Comparison of ENCODE assay signal across 9 cellular contexts in the genomic region with DNA sequence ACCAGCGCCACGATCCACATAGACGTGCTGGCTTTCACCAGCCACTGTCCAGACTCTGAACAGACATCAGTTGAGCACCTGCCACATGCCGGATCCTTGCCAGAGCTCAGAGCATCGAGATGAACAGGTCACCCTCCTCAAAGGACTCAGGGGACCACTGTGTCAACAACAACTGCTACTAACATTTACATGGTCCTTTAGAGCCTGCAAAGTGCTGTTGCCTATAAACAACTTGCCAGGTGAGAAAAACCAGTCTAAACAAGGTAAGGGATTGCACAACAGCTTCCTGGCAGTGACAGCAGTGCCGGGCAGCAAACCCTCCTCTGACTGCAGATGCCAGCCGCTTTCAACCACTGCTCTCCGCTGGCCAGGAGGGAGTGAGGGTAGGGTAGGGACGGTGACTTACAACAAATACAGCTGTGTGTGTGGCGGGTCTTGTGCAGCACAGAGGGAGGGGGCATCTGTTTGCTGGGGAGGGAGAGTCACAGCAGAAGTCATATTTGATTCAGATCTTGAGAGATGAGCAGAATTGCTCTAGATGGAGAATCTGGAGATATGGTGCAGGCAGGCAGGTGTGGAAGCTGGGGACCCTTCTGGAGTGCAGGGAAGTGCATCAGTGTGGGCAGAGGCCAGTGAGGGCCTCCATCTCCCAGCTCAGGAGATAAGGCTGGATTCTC. TPM values are rescaled to one million over a fixed set of nuclear protein-coding genes. Genes with fewer than 3 reads are reported as not detected.
DNase-seq lines count a peak whose midpoint lies in the region; ATAC-seq, FAIRE-seq and TF ChIP-seq lines count a peak whose summit lies in the region.
"Had no signal": no experiment of that assay in that cellular context is flagged by ENCODE, and none has a peak within 500 bp of the region (broad histone marks: within the 10 kb centered on the region; RNA-seq: fewer than 3 reads in every experiment).

No MANE protein-coding gene starts in this region.

- H3K4me3 ChIP-seq in HEK293 (ENCODE audit: low read depth, low read length) (no peak overlapping the region), pancreas (no peak overlapping the region)

- POLR2A ChIA-PET in HEK293 (lab: Yijun Ruan, JAX), result interaction anchor here (0.6 to 1.0 kb wide), 2 partner anchors 14 to 23 kb away, joined by 3 to 7 read pairs; no protein-coding TSS in a partner anchor

- no peaks in the 10 kb centered on the region for H3K9me3 ChIP-seq in HEK293 (ENCODE audit: control insufficient read depth, insufficient read depth, low read depth, low read length)
- no peaks in the 10 kb centered on the region for H3K9me3 ChIP-seq in pancreas

- FAIRE-seq in pancreas (lab: Jason Lieb, UNC), result no peak

- peak; percentile 94 for DNase-seq in NCI-H345 (lab: John Stamatoyannopoulos, UW)
- peak; percentile 80 to 88 (median 83) for DNase-seq in pancreas
- no peak for DNase-seq in stimulated activated CD4-positive, alpha-beta T cell treated with anti-CD3 and anti-CD28 coated beads, Interleukin-15, amount 100 ng/mL, for 24 hours
- DNase-seq in effector CD4-positive, alpha-beta T cell, result no peak
- no peak for DNase-seq in HFFc6

- H3K27ac Mint-ChIP-seq in HFFc6, result no peak overlapping the region
- H3K27ac Mint-ChIP-seq: natural killer cell treated with Interleukin-12 subunit alpha and Interleukin-12 subunit beta and Interleukin-15 and Interleukin-18, amount 100 ng/mL, for 72 hours had no signal

- H3K27me3 Mint-ChIP-seq in HFFc6 (ENCODE audit: insufficient read depth), result peaks cover 17% of the 10 kb centered on the region
- H3K27me3 Mint-ChIP-seq: natural killer cell treated with Interleukin-12 subunit alpha and Interleukin-12 subunit beta and Interleukin-15 and Interleukin-18, amount 100 ng/mL, for 72 hours had no signal

- no peaks in the 10 kb centered on the region for H3K9me3 Mint-ChIP-seq in HFFc6
- H3K9me3 Mint-ChIP-seq: natural killer cell treated with Interleukin-12 subunit alpha and Interleukin-12 subunit beta and Interleukin-15 and Interleukin-18, amount 100 ng/mL, for 72 hours had no signal

- no peak overlapping the region for H3K4me3 Mint-ChIP-seq in HFFc6
- H3K4me3 Mint-ChIP-seq: natural killer cell treated with Interleukin-12 subunit alpha and Interleukin-12 subunit beta and Interleukin-15 and Interleukin-18, amount 100 ng/mL, for 72 hours had no signal

- H3K36me3 ChIP-seq in HEK293 (ENCODE audit: control insufficient read depth in 2 of 2, insufficient read depth in 1 of 2, low read length in 2 of 2) (peaks cover 0 to 7% of the 10 kb centered on the region in 2 experiments; a peak in 1 of 3 replicates), pancreas (no peaks in the 10 kb centered on the region)

- H3K27ac ChIP-seq in HEK293 (ENCODE audit: extremely low read depth, low read depth, low read length), result no peak overlapping the region
- peak overlapping the region in 3 of 4 donors; percentile 38 to 87 (median 86) for H3K27ac ChIP-seq in pancreas

- TF ChIP-seq CTCF in HEK293 (tag by site-specific recombination; IDR thresholded peaks at IDR 0.05) (no peak), pancreas (IDR thresholded peaks at IDR 0.05) (no peak), HFFc6 (IDR thresholded peaks at IDR 0.05) (no peak)

- H3K36me3 Mint-ChIP-seq in HFFc6 (ENCODE audit: low read depth), result no peaks in the 10 kb centered on the region
- H3K36me3 Mint-ChIP-seq: natural killer cell treated with Interleukin-12 subunit alpha and Interleukin-12 subunit beta and Interleukin-15 and Interleukin-18, amount 100 ng/mL, for 72 hours had no signal

- H3K4me1 ChIP-seq in HEK293 (ENCODE audit: control insufficient read depth, insufficient read depth, low read length) (no peaks in the 10 kb centered on the region), pancreas (peaks cover 0 to 31% (median 5%) of the 10 kb centered on the region in 3 donors)

- no peaks in the 10 kb centered on the region for H3K27me3 ChIP-seq in pancreas

- CTCF ChIA-PET in HEK293 (lab: Yijun Ruan, JAX), result interaction anchor here (0.6 to 0.7 kb wide), 4 partner anchors 30 to 202 kb away, joined by 3 to 6 read pairs (median 4); no protein-coding TSS in a partner anchor

- peaks cover 12% of the 10 kb centered on the region; the same call in 1 of the 2 replicates for H3K4me1 Mint-ChIP-seq in HFFc6 (ENCODE audit: low read depth)

- WGBS in pancreas, 2 donors, result 18 to 22% methylated on average over 10 of the region's 10 CpGs

- peak; percentile 92 for ATAC-seq in esophagus mucosa
- peak; percentile 91 to 96 (median 94) for ATAC-seq in pancreas
- no peak for ATAC-seq in GM21529 (IDR thresholded peaks at IDR 0.05; ENCODE audit: unreplicated experiment)

- intact Hi-C loops in pancreas (cut with DNase I), result no loop called here

TF ChIP-seq in HEK293, 187 proteins besides CTCF, POLR2A, EP300 and RAD21:
- TF ChIP-seq HIC1 (tag by site-specific recombination; IDR thresholded peaks at IDR 0.05) (no peak), ZNF398 (tag by site-specific recombination; IDR thresholded peaks at IDR 0.05) (0 out of 2 replicates have a peak, but pooled peaks have one; percentile 17), ZNF473 (tag by site-specific recombination; IDR thresholded peaks at IDR 0.05) (no peak), ZNF670 (tag by site-specific recombination; IDR thresholded peaks at IDR 0.05; ENCODE audit: low read depth) (no peak), ZNF140 (tag by site-specific recombination; IDR thresholded peaks at IDR 0.05) (peak; percentile 92), SP3 (tag by site-specific recombination; IDR thresholded peaks at IDR 0.05) (no peak)
- TF ChIP-seq, protein P1, sequence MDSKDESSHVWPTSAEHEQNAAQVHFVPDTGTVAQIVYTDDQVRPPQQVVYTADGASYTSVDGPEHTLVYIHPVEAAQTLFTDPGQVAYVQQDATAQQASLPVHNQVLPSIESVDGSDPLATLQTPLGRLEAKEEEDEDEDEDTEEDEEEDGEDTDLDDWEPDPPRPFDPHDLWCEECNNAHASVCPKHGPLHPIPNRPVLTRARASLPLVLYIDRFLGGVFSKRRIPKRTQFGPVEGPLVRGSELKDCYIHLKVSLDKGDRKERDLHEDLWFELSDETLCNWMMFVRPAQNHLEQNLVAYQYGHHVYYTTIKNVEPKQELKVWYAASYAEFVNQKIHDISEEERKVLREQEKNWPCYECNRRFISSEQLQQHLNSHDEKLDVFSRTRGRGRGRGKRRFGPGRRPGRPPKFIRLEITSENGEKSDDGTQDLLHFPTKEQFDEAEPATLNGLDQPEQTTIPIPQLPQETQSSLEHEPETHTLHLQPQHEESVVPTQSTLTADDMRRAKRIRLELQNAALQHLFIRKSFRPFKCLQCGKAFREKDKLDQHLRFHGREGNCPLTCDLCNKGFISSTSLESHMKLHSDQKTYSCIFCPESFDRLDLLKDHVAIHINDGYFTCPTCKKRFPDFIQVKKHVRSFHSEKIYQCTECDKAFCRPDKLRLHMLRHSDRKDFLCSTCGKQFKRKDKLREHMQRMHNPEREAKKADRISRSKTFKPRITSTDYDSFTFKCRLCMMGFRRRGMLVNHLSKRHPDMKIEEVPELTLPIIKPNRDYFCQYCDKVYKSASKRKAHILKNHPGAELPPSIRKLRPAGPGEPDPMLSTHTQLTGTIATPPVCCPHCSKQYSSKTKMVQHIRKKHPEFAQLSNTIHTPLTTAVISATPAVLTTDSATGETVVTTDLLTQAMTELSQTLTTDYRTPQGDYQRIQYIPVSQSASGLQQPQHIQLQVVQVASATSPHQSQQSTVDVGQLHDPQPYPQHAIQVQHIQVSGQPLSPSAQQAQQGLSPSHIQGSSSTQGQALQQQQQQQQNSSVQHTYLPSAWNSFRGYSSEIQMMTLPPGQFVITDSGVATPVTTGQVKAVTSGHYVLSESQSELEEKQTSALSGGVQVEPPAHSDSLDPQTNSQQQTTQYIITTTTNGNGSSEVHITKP (tag by site-specific recombination; IDR thresholded peaks at IDR 0.05), result no peak

RNA-seq across cellular contexts. Expression of gene RHEB, which starts 32.8 kb away (rescaled TPM):
- 48.4 TPM for total RNA-seq in esophagus mucosa
- total RNA-seq in pancreas, result 10 to 100 TPM; 28.6 to 48.1 (median 35.8) TPM
- polyA plus RNA-seq in pancreas, result 10 to 100 TPM; 32.9 to 65.9 TPM
- 100 to 1,000 TPM; 104 to 122 (median 118) TPM for total RNA-seq in HFFc6 (2021; fragmentation: NEBNext Ultra II Directional; extraction: Animal tissue kit (Norgen Biotek cat#: 25700))

Comparison
In these comparisons a context has a peak if more than half of its experiments do, and no peak if none do; other contexts are left out.
1. DNase-seq: peak in NCI-H345 (single experiment) and pancreas (6 of 6); none in stimulated activated CD4-positive, alpha-beta T cell treated with anti-CD3 and anti-CD28 coated beads, Interleukin-15, amount 100 ng/mL, for 24 hours (single experiment), effector CD4-positive, alpha-beta T cell (single experiment) and HFFc6 (single experiment).